In genomic region chr2:45299361-45299760, GRCh38 we compare ENCODE assay signal across 16 cellular contexts.
DNase-seq lines count a peak whose midpoint lies in the region.
"Had no signal": no experiment of that assay in that cellular context is flagged by ENCODE, and none has a peak within 500 bp of the region (broad histone marks: within the 10 kb centered on the region; RNA-seq: fewer than 3 reads in every experiment).

No MANE protein-coding gene starts in this region.

- H3K4me2 ChIP-seq in Karpas-422 (ENCODE audit: low read depth, low read length, poor library complexity, severe bottlenecking) = no peak overlapping the region

- H4K20me1 ChIP-seq in Karpas-422 (ENCODE audit: insufficient read depth, low read depth, low read length) = no peaks in the 10 kb centered on the region

- H3K9me2 ChIP-seq in Karpas-422 (replicated peaks; ENCODE audit: insufficient read depth, low read length) = no peaks in the 10 kb centered on the region

- peak overlapping the region; percentile 29; the same call in 1 of the 2 replicates for H3K9ac ChIP-seq in Karpas-422 (ENCODE audit: low read length)
- H3K9ac ChIP-seq: GM23248 had no signal

- H3K27me3 ChIP-seq in Karpas-422 (ENCODE audit: low read length) = no peaks in the 10 kb centered on the region

- no peaks in the 10 kb centered on the region for H3K79me2 ChIP-seq in Karpas-422 (ENCODE audit: low read length)

- DNase-seq in NCI-H345 (lab: John Stamatoyannopoulos, UW) (peak; percentile 24), NCI-H345 treated with DMSO at 0.1 percent for 48 hours (lab: John Stamatoyannopoulos, UW; ENCODE audit: unreplicated experiment) (no peak), Karpas-422 (no peak), LHCN-M2 (ENCODE audit: low read depth) (peak; percentile 91), myocyte (ENCODE audit: low read depth) (peak; percentile 77), DMS114 treated with DMSO at 0.1 percent for 48 hours (lab: John Stamatoyannopoulos, UW; ENCODE audit: unreplicated experiment) (no peak)
- DNase-seq in activated CD8-positive, alpha-beta memory T cell treated with anti-CD3 and anti-CD28 coated beads, Interleukin-2, amount 50 U/mL, for 48 hours = no peak
- DNase-seq: C1 segment of cervical spinal cord; Calu3; CD4-positive, alpha-beta memory T cell; EL; GDM1; GM23248; H7; HCEC 1CT had no signal

- H3K4me1 ChIP-seq in Karpas-422 (ENCODE audit: low read length) = peaks cover 32% of the 10 kb centered on the region

- no peaks in the 10 kb centered on the region for H3K36me3 ChIP-seq in Karpas-422 (ENCODE audit: insufficient read depth, low read length)

- no peaks in the 10 kb centered on the region for H3K9me3 ChIP-seq in Karpas-422 (ENCODE audit: low read length)

- H3K27ac ChIP-seq in Karpas-422 (ENCODE audit: low read length) = no peak overlapping the region
- H3K27ac ChIP-seq: GM23248 had no signal

- peak overlapping the region; percentile 48; the same call in 1 of the 2 replicates for H2AFZ ChIP-seq in Karpas-422 (ENCODE audit: low read length)
- H2AFZ ChIP-seq: GM23248 had no signal

- no peak overlapping the region for H3K4me3 ChIP-seq in Karpas-422 (ENCODE audit: low read length)
- H3K4me3 ChIP-seq: GM12878, GM23248 had no signal

Comparison
In these comparisons a context has a peak if more than half of its experiments do, and no peak if none do; other contexts are left out.
1. DNase-seq: peak in NCI-H345 (single experiment), LHCN-M2 (single experiment) and myocyte (single experiment); none in NCI-H345 treated with DMSO at 0.1 percent for 48 hours (single experiment), Karpas-422 (single experiment), activated CD8-positive, alpha-beta memory T cell treated with anti-CD3 and anti-CD28 coated beads, Interleukin-2, amount 50 U/mL, for 48 hours (single experiment) and DMS114 treated with DMSO at 0.1 percent for 48 hours (single experiment).